In genomic region chr1:6731905-6732304, GRCh38 we compare ENCODE assay signal across 6 cellular contexts.
"Had no signal": no experiment of that assay in that cellular context is flagged by ENCODE, and none has a peak within 500 bp of the region (broad histone marks: within the 10 kb centered on the region; RNA-seq: fewer than 3 reads in every experiment).

No MANE protein-coding gene starts in this region.

- DNase-seq: H9, HCEC 1CT, IMR-90, KG1 had no signal

- ATAC-seq: GM23338, K562 had no signal

- H3K27ac Mint-ChIP-seq: GM23338, H9 had no signal

- H3K9me3 Mint-ChIP-seq: GM23338, H9 had no signal

- H3K4me3 ChIP-seq: GM23338, K562 had no signal

- H3K4me3 Mint-ChIP-seq: GM23338, H9 had no signal
